33 cellular contexts compared by ENCODE assay signal in genomic region chrX:134533352-134533751, GRCh38.
"Had no signal": no experiment of that assay in that cellular context is flagged by ENCODE, and none has a peak within 500 bp of the region (broad histone marks: within the 10 kb centered on the region; RNA-seq: fewer than 3 reads in every experiment).

No MANE protein-coding gene starts in this region.

- H3K9me3 ChIP-seq: ascending aorta, body of pancreas, breast epithelium had no signal

- H3K27me3 Mint-ChIP-seq: activated CD4-positive, alpha-beta T cell treated with anti-CD3 and anti-CD28 coated beads, Interleukin-2, amount 10 ng/mL, durations not matched to agents 24 days and 14 days; activated CD8-positive, alpha-beta T cell treated with anti-CD3 and anti-CD28 coated beads for 36 hours; activated naive CD8-positive, alpha-beta T cell treated with anti-CD3 and anti-CD28 coated beads, Interleukin-2, amount 10 ng/mL, durations not matched to agents 7 days and 5 days had no signal

- ATAC-seq: activated CD8-positive, alpha-beta T cell treated with anti-CD3 and anti-CD28 coated beads for 36 hours; body of pancreas; PC-3; Right ventricle myocardium inferior had no signal

- H3K36me3 Mint-ChIP-seq: activated naive CD4-positive, alpha-beta T cell treated with anti-CD3 and anti-CD28 coated beads, Interleukin-2, amount 50 U/mL, for 24 hours; activated naive CD8-positive, alpha-beta T cell treated with anti-CD3 and anti-CD28 coated beads, Interleukin-2, amount 10 ng/mL, durations not matched to agents 7 days and 5 days had no signal

- H3K27me3 ChIP-seq: ascending aorta, body of pancreas had no signal

- H3K4me3 Mint-ChIP-seq: activated CD4-positive, alpha-beta T cell treated with anti-CD3 and anti-CD28 coated beads, Interleukin-2, amount 10 ng/mL, durations not matched to agents 24 days and 14 days; activated CD8-positive, alpha-beta T cell treated with anti-CD3 and anti-CD28 coated beads for 36 hours; activated naive CD4-positive, alpha-beta T cell treated with anti-CD3 and anti-CD28 coated beads, Interleukin-2, amount 50 U/mL, for 24 hours; activated naive CD8-positive, alpha-beta T cell treated with anti-CD3 and anti-CD28 coated beads, Interleukin-2, amount 10 ng/mL, durations not matched to agents 7 days and 5 days; activated T-cell treated with anti-CD3 and anti-CD28 coated beads, Interleukin-2, amount 50 U/mL, for 24 hours had no signal

- H3K4me3 ChIP-seq: ascending aorta, body of pancreas, breast epithelium had no signal

- H3K27ac ChIP-seq: ascending aorta, body of pancreas, breast epithelium, KMS-11, RWPE1, WERI-Rb-1 had no signal

- H3K36me3 ChIP-seq: ascending aorta, breast epithelium, WERI-Rb-1 had no signal

- H3K27ac Mint-ChIP-seq: activated CD4-positive, alpha-beta T cell treated with anti-CD3 and anti-CD28 coated beads, Interleukin-2, amount 10 ng/mL, durations not matched to agents 24 days and 14 days; activated CD8-positive, alpha-beta T cell treated with anti-CD3 and anti-CD28 coated beads for 36 hours; activated naive CD4-positive, alpha-beta T cell treated with anti-CD3 and anti-CD28 coated beads, Interleukin-2, amount 50 U/mL, for 24 hours; activated naive CD8-positive, alpha-beta T cell treated with anti-CD3 and anti-CD28 coated beads, Interleukin-2, amount 10 ng/mL, durations not matched to agents 7 days and 5 days; activated T-cell treated with anti-CD3 and anti-CD28 coated beads, Interleukin-2, amount 50 U/mL, for 24 hours; activated T-helper 2 cell treated with anti-CD3 and anti-CD28 coated beads, Interferon-gamma antibody, Interleukin-2, Interleukin-4, amounts not matched to agents 10 μg/mL and 5 μg/mL and 100 μg/mL, durations not matched to agents 14 hours and 24 hours and 36 hours had no signal

- H3K9me3 Mint-ChIP-seq: activated CD4-positive, alpha-beta T cell treated with anti-CD3 and anti-CD28 coated beads, Interleukin-2, amount 10 ng/mL, durations not matched to agents 24 days and 14 days; activated CD8-positive, alpha-beta T cell treated with anti-CD3 and anti-CD28 coated beads for 36 hours; activated naive CD4-positive, alpha-beta T cell treated with anti-CD3 and anti-CD28 coated beads, Interleukin-2, amount 50 U/mL, for 24 hours; activated naive CD8-positive, alpha-beta T cell treated with anti-CD3 and anti-CD28 coated beads, Interleukin-2, amount 10 ng/mL, durations not matched to agents 7 days and 5 days; activated T-cell treated with anti-CD3 and anti-CD28 coated beads, Interleukin-2, amount 50 U/mL, for 24 hours; activated T-helper 2 cell treated with anti-CD3 and anti-CD28 coated beads, Interferon-gamma antibody, Interleukin-2, Interleukin-4, amounts not matched to agents 10 μg/mL and 5 μg/mL and 100 μg/mL, durations not matched to agents 14 hours and 24 hours and 36 hours had no signal

- DNase-seq: activated CD4-positive, alpha-beta T cell treated with anti-CD3 and anti-CD28 coated beads, Interleukin-2, amount 10 ng/mL, durations not matched to agents 24 days and 14 days; activated CD4-positive, alpha-beta T cell treated with anti-CD3 and anti-CD28 coated beads, Interleukin-2, amount 50 U/mL, for 4 hours; activated CD8-positive, alpha-beta T cell treated with anti-CD3 and anti-CD28 coated beads for 36 hours; activated gamma-delta T cell; activated naive CD4-positive, alpha-beta T cell treated with Interleukin-2 at 50 U/mL for 16 hours; activated naive CD8-positive, alpha-beta T cell treated with anti-CD3 and anti-CD28 coated beads, Interleukin-2, amount 10 ng/mL, durations not matched to agents 7 days and 5 days; activated T-cell treated with anti-CD3 and anti-CD28 coated beads, Interleukin-2, amount 50 U/mL, for 24 hours; amygdala; body of pancreas; MM.1S; MV-4-11; NCI-H1092; NCI-H1436 treated with DMSO at 0.1 percent for 48 hours; NCI-H1694 treated with DMSO at 0.1 percent for 48 hours; NCI-H2029; NCI-H345; NCI-H524 treated with DMSO at 0.1 percent for 48 hours; NCI-H748 treated with DMSO at 0.1 percent for 48 hours; NK-92 treated with Interleukin-12 subunit alpha and Interleukin-12 subunit beta, amount 100 ng/mL, for 24 hours; PC-3; SIG-M5; SW 1271; T-helper 1 cell; T-helper 2 cell; T-helper 9 cell; WERI-Rb-1 had no signal

- H3K4me1 ChIP-seq: ascending aorta, breast epithelium had no signal

- H3K4me1 Mint-ChIP-seq: activated CD4-positive, alpha-beta T cell treated with anti-CD3 and anti-CD28 coated beads, Interleukin-2, amount 10 ng/mL, durations not matched to agents 24 days and 14 days; activated naive CD4-positive, alpha-beta T cell treated with anti-CD3 and anti-CD28 coated beads, Interleukin-2, amount 50 U/mL, for 24 hours had no signal
